ENCODE assay signal across 10 cellular contexts in genomic region chr5:139985733-139986132, GRCh38. TPM values are rescaled to one million over a fixed set of nuclear protein-coding genes. Genes with fewer than 3 reads are reported as not detected.
DNase-seq lines count a peak whose midpoint lies in the region; FAIRE-seq and TF ChIP-seq lines count a peak whose summit lies in the region.
"Had no signal": no experiment of that assay in that cellular context is flagged by ENCODE, and none has a peak within 500 bp of the region (broad histone marks: within the 10 kb centered on the region; RNA-seq: fewer than 3 reads in every experiment).

No MANE protein-coding gene starts in this region.

- peak; percentile 13 for FAIRE-seq in HTR-8/SVneo (lab: Jason Lieb, UNC)
- peak; percentile 96 for FAIRE-seq in keratinocyte (lab: Jason Lieb, UNC)

- no peaks in the 10 kb centered on the region for H3K79me2 ChIP-seq in keratinocyte (ENCODE audit: control insufficient read depth, insufficient read depth, low read length)

- peak overlapping the region; percentile 21 for H2AFZ ChIP-seq in keratinocyte (ENCODE audit: control insufficient read depth, low read length)

- H3K27me3 ChIP-seq in adrenal gland = no peaks in the 10 kb centered on the region
- no peaks in the 10 kb centered on the region for H3K27me3 ChIP-seq in keratinocyte (ENCODE audit: control insufficient read depth, extremely low read depth, insufficient read depth, low read length)
- H3K27me3 ChIP-seq in thyroid gland = no peaks in the 10 kb centered on the region

- H3K9ac ChIP-seq in keratinocyte (ENCODE audit: control insufficient read depth, extremely low read depth, insufficient read depth, low read length) = peak overlapping the region; percentile 62

- no peaks in the 10 kb centered on the region for H3K36me3 ChIP-seq in adrenal gland (replicated peaks in 1 of 2)
- H3K36me3 ChIP-seq in keratinocyte (ENCODE audit: control insufficient read depth in 2 of 2, extremely low read depth in 1 of 2, insufficient read depth in 2 of 2, low read length in 2 of 2) = no peaks in the 10 kb centered on the region
- H3K36me3 ChIP-seq in thyroid gland = no peaks in the 10 kb centered on the region

- TF ChIP-seq CTCF in AG09309 (IDR thresholded peaks at IDR 0.05; ENCODE audit: control insufficient read depth, insufficient read depth, low read depth, low read length, missing control alignments) (no peak), adrenal gland (IDR thresholded peaks at IDR 0.05) (no peak), keratinocyte (optimal IDR thresholded peaks at IDR 0.05 in 1 of 3, IDR thresholded peaks at IDR 0.05 in 1 of 3, conservative IDR thresholded peaks at IDR 0.05 in 1 of 3; ENCODE audit: extremely low read depth in 1 of 3, insufficient read depth in 2 of 3, low read length in 3 of 3) (no peak), thyroid gland (IDR thresholded peaks at IDR 0.05) (no peak)

- H4K20me1 ChIP-seq in keratinocyte (ENCODE audit: control insufficient read depth, extremely low read depth, insufficient read depth, low read length) = no peaks in the 10 kb centered on the region

- no peaks in the 10 kb centered on the region for H3K4me1 ChIP-seq in adrenal gland (replicated peaks in 1 of 2)
- peaks cover 19% of the 10 kb centered on the region for H3K4me1 ChIP-seq in keratinocyte (ENCODE audit: control insufficient read depth, extremely low read depth, insufficient read depth, low read length)
- peaks cover 7 to 13% of the 10 kb centered on the region in 2 donors for H3K4me1 ChIP-seq in thyroid gland

- WGBS in adrenal gland, 4 donors = 76 to 86% (median 83%) methylated on average over 3 of the region's 3 CpGs
- WGBS in thyroid gland, 2 donors = 85 to 92% methylated on average over 3 of the region's 3 CpGs

- dilution Hi-C loops in keratinocyte (cut with MboI; ENCODE audit: extremely low pct_ligation_motif_present, low sequenced_read_pairs) = no loop called here

- no peak overlapping the region for H3K27ac ChIP-seq in adrenal gland
- peak overlapping the region; percentile 94 for H3K27ac ChIP-seq in keratinocyte (ENCODE audit: control insufficient read depth, insufficient read depth, low read length)
- no peak overlapping the region for H3K27ac ChIP-seq in thyroid gland

- H3K4me3 ChIP-seq in AG09309 (ENCODE audit: control insufficient read depth, low read depth, low read length) = no peak overlapping the region
- no peak overlapping the region for H3K4me3 ChIP-seq in adrenal gland
- H3K4me3 ChIP-seq in keratinocyte (ENCODE audit: control insufficient read depth in 2 of 3, extremely low read depth in 1 of 3, insufficient read depth in 2 of 3, low read depth in 1 of 3, low read length in 3 of 3) = peak overlapping the region in 2 of 3 experiments; percentile 15 to 26
- no peak overlapping the region for H3K4me3 ChIP-seq in thyroid gland (replicated peaks in 1 of 3)

- no peak for TF ChIP-seq POLR2A in adrenal gland (IDR thresholded peaks at IDR 0.05)
- no peak for TF ChIP-seq POLR2A in thyroid gland (IDR thresholded peaks at IDR 0.05)

- peak overlapping the region; percentile 82 for H3K4me2 ChIP-seq in keratinocyte (ENCODE audit: control insufficient read depth, extremely low read depth, insufficient read depth, low read depth, low read length)

- no peaks in the 10 kb centered on the region for H3K9me3 ChIP-seq in adrenal gland (replicated peaks in 1 of 3)
- no peaks in the 10 kb centered on the region for H3K9me3 ChIP-seq in keratinocyte (ENCODE audit: control insufficient read depth, low read depth, low read length)
- H3K9me3 ChIP-seq in thyroid gland = no peaks in the 10 kb centered on the region

- DNase-seq in AG09309 (ENCODE audit: low read depth) (peak; percentile 63), HTR-8/SVneo (ENCODE audit: insufficient read length, low spot score) (peak; percentile 36), adrenal gland (peak in 4 of 7 donors; percentile 30 to 43 (median 40)), keratinocyte (ENCODE audit: low read depth, low spot score) (peak; percentile 67), cortex of kidney (lab: John Stamatoyannopoulos, UW) (no peak), thyroid gland (no peak), NCI-H2029 treated with DMSO at 0.1 percent for 48 hours (lab: John Stamatoyannopoulos, UW) (no peak)
- DNase-seq in stimulated activated naive CD4-positive, alpha-beta T cell treated with Interleukin-2 at 50 U/mL for 16 hours (lab: John Stamatoyannopoulos, UW) = no peak
- DNase-seq: Kasumi-1 had no signal

- intact Hi-C loops in adrenal gland (cut with DNase I) = no loop called here
- intact Hi-C loops in thyroid gland (cut with DNase I) = no loop called here

- H3K9me1 ChIP-seq in keratinocyte (ENCODE audit: control insufficient read depth, extremely low read depth, insufficient read depth, low read length) = no peaks in the 10 kb centered on the region

RNA-seq across cellular contexts. Expression of gene NRG2, which starts 57.4 kb away (rescaled TPM):
- total RNA-seq in adrenal gland = 10 to 100 TPM in 5 of 8 donors, 1 to 10 TPM in 3; 5.1 to 16.7 (median 11.0) TPM
- 1 to 10 TPM; 5.0 to 6.5 (median 5.0) TPM for polyA plus RNA-seq in adrenal gland
- 0.12 to 0.21 TPM (median 0.13 TPM) in 3 replicates for polyA plus RNA-seq in keratinocyte
- polyA plus RNA-seq in keratinocyte (2011; ENCODE audit: low read depth) = not detected
- polyA plus RNA-seq in keratinocyte (2011; cell fraction: cytosol; rRNA removed) = 0.13 and 0.40 TPM in 2 replicates
- polyA plus RNA-seq in keratinocyte (2011; cell fraction: nucleus; rRNA removed) = 0.22 and 0.40 TPM in 2 replicates
- polyA plus RNA-seq in keratinocyte (2012; ENCODE audit: low replicate concordance) = 0.22 and 0.27 TPM in 2 replicates
- polyA minus RNA-seq in keratinocyte = 0.26 TPM in 1 of 3 replicates, not detected in the others
- polyA minus RNA-seq in keratinocyte (2011; cell fraction: cytosol; rRNA and poly(A)+ RNA removed) = not detected
- 0.47 TPM in 1 of 2 replicates, not detected in the other for polyA minus RNA-seq in keratinocyte (2011; cell fraction: nucleus; rRNA and poly(A)+ RNA removed)
- total RNA-seq in thyroid gland = 1 to 10 TPM; 1.1 to 2.9 (median 1.8) TPM
- total RNA-seq: T-helper 2 cell treated with Interferon-gamma antibody and Interleukin-4, amounts not matched to agents 100 ng/mL and 5 ng/mL, for 36 hours had no signal

Comparison
In these comparisons a context has a peak if more than half of its experiments do, and no peak if none do; other contexts are left out.
1. DNase-seq: peak in AG09309 (single experiment), HTR-8/SVneo (single experiment), adrenal gland (4 of 7) and keratinocyte (single experiment); none in cortex of kidney (single experiment), thyroid gland (0 of 2), NCI-H2029 treated with DMSO at 0.1 percent for 48 hours (single experiment) and stimulated activated naive CD4-positive, alpha-beta T cell treated with Interleukin-2 at 50 U/mL for 16 hours (single experiment).
2. H3K4me3 ChIP-seq: peak in keratinocyte (2 of 3); none in AG09309 (single experiment), adrenal gland (0 of 4) and thyroid gland (0 of 3).